ENCODE assay signal across 1 cellular context in genomic region chr12:69238589-69239285, GRCh38.
TF ChIP-seq lines count a peak whose summit lies in the region.

No MANE protein-coding gene starts in this region.

TF ChIP-seq in SK-N-SH, 30 proteins besides CTCF, POLR2A, EP300 and RAD21 (continued from another document):
- TF ChIP-seq PBX3 (IDR thresholded peaks at IDR 0.05) (no peak), MXI1 (IDR thresholded peaks at IDR 0.05; ENCODE audit: low read depth, low read length) (no peak), TEAD4 (IDR thresholded peaks at IDR 0.05; ENCODE audit: borderline replicate concordance, insufficient read depth) (no peak), POLR2AphosphoS5 (IDR thresholded peaks at IDR 0.05; ENCODE audit: low read depth, low read length) (no peak), USF2 (IDR thresholded peaks at IDR 0.05; ENCODE audit: borderline replicate concordance, low read depth, low read length) (no peak), GATA2 (CRISPR knock-in tag; IDR thresholded peaks at IDR 0.05) (no peak)
